14 cellular contexts compared by ENCODE assay signal in genomic region chr3:125317761-125318496, GRCh38. TPM values are rescaled to one million over a fixed set of nuclear protein-coding genes. Genes with fewer than 3 reads are reported as not detected.
DNase-seq lines count a peak whose midpoint lies in the region; ATAC-seq and TF ChIP-seq lines count a peak whose summit lies in the region.
"Had no signal": no experiment of that assay in that cellular context is flagged by ENCODE, and none has a peak within 500 bp of the region (broad histone marks: within the 10 kb centered on the region; RNA-seq: fewer than 3 reads in every experiment).

No MANE protein-coding gene starts in this region.

- H3K27me3 Mint-ChIP-seq in Calu3 (ENCODE audit: unreplicated experiment) (no peaks in the 10 kb centered on the region), HFFc6 (ENCODE audit: insufficient read depth) (no peaks in the 10 kb centered on the region; the same call in none of the 2 replicates), memory B cell (no peaks in the 10 kb centered on the region)
- H3K27me3 Mint-ChIP-seq: activated naive CD8-positive, alpha-beta T cell treated with anti-CD3 and anti-CD28 coated beads, Interleukin-2, amount 10 ng/mL, durations not matched to agents 7 days and 5 days; CD4-positive, CD25-positive, alpha-beta regulatory T cell had no signal

- peaks cover 29% of the 10 kb centered on the region for H3K79me2 ChIP-seq in mammary epithelial cell (ENCODE audit: insufficient read depth, low read length)

- peak overlapping the region; percentile 78 for H3K4me2 ChIP-seq in mammary epithelial cell (ENCODE audit: insufficient read depth, low read depth, low read length)

- H3K27me3 ChIP-seq in mammary epithelial cell (ENCODE audit: insufficient read depth, low read length) = no peaks in the 10 kb centered on the region

- H3K9ac ChIP-seq in mammary epithelial cell (ENCODE audit: insufficient read depth, low read length) = peak overlapping the region; percentile 12

- ATAC-seq in memory B cell (ENCODE audit: low read depth) = no peak
- no peak for ATAC-seq in HG02642 (IDR thresholded peaks at IDR 0.05; ENCODE audit: poor library complexity, unreplicated experiment)

- WGBS in mammary epithelial cell (ENCODE audit: low coverage, missing lambda C conversion rate) = 0% methylated on average over 1 of the region's 1 CpG

- peak overlapping the region in 1 of 3 experiments; percentile 18 for H3K4me3 ChIP-seq in mammary epithelial cell (replicated peaks in 1 of 3; ENCODE audit: insufficient read depth in 1 of 3, low read depth in 2 of 3, low read length in 3 of 3)
- H3K4me3 ChIP-seq: thoracic aorta had no signal

- peak overlapping the region; percentile 80 for H3K27ac Mint-ChIP-seq in Calu3 (ENCODE audit: unreplicated experiment)
- peak overlapping the region; percentile 45 for H3K27ac Mint-ChIP-seq in HFFc6
- peak overlapping the region; percentile 4 for H3K27ac Mint-ChIP-seq in memory B cell
- H3K27ac Mint-ChIP-seq: activated naive CD8-positive, alpha-beta T cell treated with anti-CD3 and anti-CD28 coated beads, Interleukin-2, amount 10 ng/mL, durations not matched to agents 7 days and 5 days had no signal

- in situ Hi-C loops in mammary epithelial cell (cut with MboI; ENCODE audit: low sequenced_read_pairs in 2 of 2) = no loop called here

- H3K9me3 Mint-ChIP-seq in Calu3 (ENCODE audit: low read depth, unreplicated experiment) = peaks cover 7% of the 10 kb centered on the region
- H3K9me3 Mint-ChIP-seq in HFFc6 = peaks cover 3% of the 10 kb centered on the region; the same call in 1 of the 2 replicates
- peaks cover 3% of the 10 kb centered on the region for H3K9me3 Mint-ChIP-seq in memory B cell

- peak overlapping the region; percentile 24 for H3K4me3 Mint-ChIP-seq in Calu3 (ENCODE audit: low read depth, unreplicated experiment)
- H3K4me3 Mint-ChIP-seq in HFFc6 = no peak overlapping the region
- no peak overlapping the region for H3K4me3 Mint-ChIP-seq in memory B cell
- H3K4me3 Mint-ChIP-seq: activated naive CD8-positive, alpha-beta T cell treated with anti-CD3 and anti-CD28 coated beads, Interleukin-2, amount 10 ng/mL, durations not matched to agents 7 days and 5 days; CD4-positive, CD25-positive, alpha-beta regulatory T cell had no signal

- no peak overlapping the region for H2AFZ ChIP-seq in mammary epithelial cell (ENCODE audit: low read depth, low read length)

- H3K36me3 Mint-ChIP-seq in Calu3 (ENCODE audit: insufficient read depth, unreplicated experiment) (peaks cover 26% of the 10 kb centered on the region), HFFc6 (ENCODE audit: low read depth) (peaks cover 36% of the 10 kb centered on the region), memory B cell (peaks cover 29% of the 10 kb centered on the region)

- H3K36me3 ChIP-seq in mammary epithelial cell (ENCODE audit: insufficient read depth, low read length) = peaks cover 6% of the 10 kb centered on the region

- CTCF ChIA-PET in Calu3 (lab: Charles Lee) = interaction anchor here (0.6 to 1.2 kb wide), 7 partner anchors 20 to 330 kb away, joined by 3 read pairs; no protein-coding TSS in a partner anchor
- CTCF ChIA-PET in mammary epithelial cell (lab: Charles Lee; ENCODE audit: low non-redundant PET) = no interaction called here
- CTCF ChIA-PET in HEK293T (lab: Yijun Ruan, JAX) = no interaction called here

- H3K9me3 ChIP-seq in mammary epithelial cell (replicated peaks; ENCODE audit: insufficient read depth, low read length) = no peaks in the 10 kb centered on the region
- H3K9me3 ChIP-seq: thoracic aorta had no signal

- POLR2A ChIA-PET in HEK293T (lab: Yijun Ruan, JAX) = no interaction called here

- BruUV-seq in Calu3 (replicated peaks; lab: Mats Ljungman, UMichigan) = no TSS peak
- BruUV-seq in mammary epithelial cell (replicated peaks; lab: Mats Ljungman, UMichigan) = no TSS peak

- peaks cover 39% of the 10 kb centered on the region for H3K4me1 Mint-ChIP-seq in Calu3 (ENCODE audit: low read depth, unreplicated experiment)
- peaks cover 38% of the 10 kb centered on the region for H3K4me1 Mint-ChIP-seq in HFFc6 (ENCODE audit: low read depth)
- peaks cover 20% of the 10 kb centered on the region for H3K4me1 Mint-ChIP-seq in memory B cell

- DNase-seq in Calu3 = no peak
- DNase-seq in HFFc6 = no peak
- peak; percentile 75 for DNase-seq in mammary epithelial cell
- no peak for DNase-seq in memory B cell (ENCODE audit: low spot score in 2 of 2)
- no peak for DNase-seq in HEK293T (ENCODE audit: extremely low spot score)
- DNase-seq in midbrain (lab: John Stamatoyannopoulos, UW) = no peak
- no peak for DNase-seq in activated CD4-positive, alpha-beta T cell treated with anti-CD3 and anti-CD28 coated beads, Interleukin-2, amount 50 U/mL, for 48 hours
- DNase-seq: activated CD8-positive, alpha-beta memory T cell treated with anti-CD3 and anti-CD28 coated beads, Interleukin-2, amount 50 U/mL, for 4 hours; activated naive CD8-positive, alpha-beta T cell treated with anti-CD3 and anti-CD28 coated beads, Interleukin-2, amount 10 ng/mL, durations not matched to agents 7 days and 5 days; CD4-positive, CD25-positive, alpha-beta regulatory T cell; occipital lobe; SHP77 had no signal

- H3K27ac ChIP-seq in mammary epithelial cell (ENCODE audit: insufficient read depth, low read depth, low read length) = peak overlapping the region; percentile 73
- H3K27ac ChIP-seq: thoracic aorta had no signal

- dilution Hi-C loops in mammary epithelial cell (cut with HindIII; ENCODE audit: low sequenced_read_pairs) = no loop called here

- no peaks in the 10 kb centered on the region for H4K20me1 ChIP-seq in mammary epithelial cell (ENCODE audit: insufficient read depth, low read length)

- intact Hi-C loops in Calu3 (cut with micrococcal nuclease; ENCODE audit: unreplicated experiment) (no loop called here), mammary epithelial cell (cut with micrococcal nuclease) (no loop called here)

- H3K4me1 ChIP-seq in mammary epithelial cell (ENCODE audit: insufficient read depth, low read length) = peaks cover 17% of the 10 kb centered on the region

- TF ChIP-seq CTCF in Calu3 (IDR thresholded peaks at IDR 0.05; ENCODE audit: unreplicated experiment) (no peak), HFFc6 (IDR thresholded peaks at IDR 0.05) (no peak), mammary epithelial cell (conservative IDR thresholded peaks at IDR 0.05 in 1 of 2, IDR thresholded peaks at IDR 0.05 in 1 of 2; ENCODE audit: extremely low read depth in 1 of 2, insufficient read depth in 1 of 2, low read depth in 1 of 2, low read length in 2 of 2) (no peak)

TF ChIP-seq in HEK293T, 16 proteins besides CTCF, POLR2A, EP300 and RAD21:
- no peak for TF ChIP-seq CTBP1 (IDR thresholded peaks at IDR 0.05; ENCODE audit: borderline replicate concordance)
- TF ChIP-seq TARDBP (IDR thresholded peaks at IDR 0.05) = no peak
- TF ChIP-seq ARNT (IDR thresholded peaks at IDR 0.05) = no peak
- TF ChIP-seq L3MBTL2 (conservative IDR thresholded peaks at IDR 0.05) = no peak
- TF ChIP-seq SP1 (IDR thresholded peaks at IDR 0.05) = no peak
TF ChIP-seq in HEK293T: peak in this region for 0.

RNA-seq across cellular contexts. Expression of gene ZNF148, which starts 57.2 kb away (rescaled TPM):
- total RNA-seq in Calu3 (2022) (55.0 and 60.7 TPM in 2 replicates), mammary epithelial cell (10 to 100 TPM; 32.8 to 36.9 TPM)
- total RNA-seq in HFFc6 (2021; fragmentation: NEBNext Ultra II Directional; extraction: Animal tissue kit (Norgen Biotek cat#: 25700)) = 10 to 100 TPM; 41.4 to 51.4 (median 47.5) TPM
- polyA plus RNA-seq in mammary epithelial cell = 14.0 TPM
- 81.7 TPM for polyA minus RNA-seq in mammary epithelial cell

Comparison
In these comparisons a context has a peak if more than half of its experiments do, and no peak if none do; other contexts are left out.
1. H3K27ac Mint-ChIP-seq: peak in every context shown above with its lines; median percentile 80 in Calu3; 45 in HFFc6; 4 in memory B cell.